In the genomic region with DNA sequence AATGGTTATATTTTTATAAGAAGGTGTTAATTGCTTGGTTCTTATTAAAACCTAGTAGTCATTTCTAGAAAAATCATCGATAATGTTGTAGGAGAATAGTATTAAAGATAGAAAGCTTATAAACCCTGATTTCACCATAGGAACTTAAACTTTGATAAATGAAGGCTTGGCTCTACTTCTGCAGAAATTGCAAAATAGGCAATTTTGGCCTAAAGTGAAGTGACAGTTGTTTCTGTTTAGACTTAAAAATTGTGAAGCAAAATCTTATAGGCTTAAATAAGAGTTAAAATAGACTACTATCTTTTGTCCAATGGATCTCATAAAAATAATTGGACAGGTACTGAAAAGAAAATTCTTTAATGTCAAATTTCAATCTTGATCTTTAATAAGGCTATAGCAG, we compare ENCODE assay signal across 29 cellular contexts.
"Had no signal": no experiment of that assay in that cellular context is flagged by ENCODE, and none has a peak within 500 bp of the region (broad histone marks: within the 10 kb centered on the region; RNA-seq: fewer than 3 reads in every experiment).

No MANE protein-coding gene starts in this region.

- H3K27me3 Mint-ChIP-seq: dendritic cell treated with granulocyte-macrophage colony-stimulating factor and Interleukin-4, amounts not matched to agents 40 ng/mL and 50 ng/mL, for 4 days; effector memory CD8-positive, alpha-beta T cell had no signal

- H3K4me3 ChIP-seq: colonic mucosa, coronary artery, dorsolateral prefrontal cortex, esophagus muscularis mucosa, esophagus squamous epithelium, gastrocnemius medialis, gastroesophageal sphincter, heart left ventricle, heart right ventricle had no signal

- H3K4me3 Mint-ChIP-seq: dendritic cell treated with granulocyte-macrophage colony-stimulating factor and Interleukin-4, amounts not matched to agents 40 ng/mL and 50 ng/mL, for 4 days; effector memory CD8-positive, alpha-beta T cell; endodermal cell had no signal

- FAIRE-seq: colon, endometrium, endothelial cell of umbilical vein, frontal cortex had no signal

- DNase-seq: colonic mucosa; cortex of kidney; dermis blood vessel endothelial cell; dorsolateral prefrontal cortex; effector CD4-positive, alpha-beta T cell; effector CD8-positive, alpha-beta T cell; effector memory CD4-positive, alpha-beta T cell; effector memory CD8-positive, alpha-beta T cell; endodermal cell; erythroblast; esophagus squamous epithelium; foreskin fibroblast; foreskin keratinocyte; foreskin melanocyte; gastrocnemius medialis; glutamatergic neuron; head of caudate nucleus; heart left ventricle; heart right ventricle had no signal

- H3K27me3 ChIP-seq: colonic mucosa, esophagus muscularis mucosa, esophagus squamous epithelium, foreskin keratinocyte, gastrocnemius medialis, gastroesophageal sphincter, heart left ventricle, heart right ventricle had no signal

- H3K27ac ChIP-seq: colonic mucosa, coronary artery, dorsolateral prefrontal cortex, epithelial cell of prostate, esophagus muscularis mucosa, esophagus squamous epithelium, foreskin keratinocyte, gastrocnemius medialis, gastroesophageal sphincter, heart left ventricle, heart right ventricle had no signal

- H3K4me1 ChIP-seq: colonic mucosa, esophagus squamous epithelium, foreskin keratinocyte, gastrocnemius medialis, gastroesophageal sphincter had no signal

- H3K27ac Mint-ChIP-seq: dendritic cell treated with granulocyte-macrophage colony-stimulating factor and Interleukin-4, amounts not matched to agents 40 ng/mL and 50 ng/mL, for 4 days; effector memory CD8-positive, alpha-beta T cell; endodermal cell had no signal

- H3K9me3 Mint-ChIP-seq: endodermal cell had no signal

- ATAC-seq: effector memory CD8-positive, alpha-beta T cell; esophagus mucosa; foreskin keratinocyte; gastrocnemius medialis; gastroesophageal sphincter; heart left ventricle; heart right ventricle had no signal

- H3K9me3 ChIP-seq: colonic mucosa, esophagus muscularis mucosa, esophagus squamous epithelium, gastrocnemius medialis, gastroesophageal sphincter had no signal

- H3K36me3 ChIP-seq: colonic mucosa, esophagus muscularis mucosa, esophagus squamous epithelium, gastrocnemius medialis, gastroesophageal sphincter, heart left ventricle, heart right ventricle had no signal
